24 cellular contexts compared by ENCODE assay signal in the genomic region with DNA sequence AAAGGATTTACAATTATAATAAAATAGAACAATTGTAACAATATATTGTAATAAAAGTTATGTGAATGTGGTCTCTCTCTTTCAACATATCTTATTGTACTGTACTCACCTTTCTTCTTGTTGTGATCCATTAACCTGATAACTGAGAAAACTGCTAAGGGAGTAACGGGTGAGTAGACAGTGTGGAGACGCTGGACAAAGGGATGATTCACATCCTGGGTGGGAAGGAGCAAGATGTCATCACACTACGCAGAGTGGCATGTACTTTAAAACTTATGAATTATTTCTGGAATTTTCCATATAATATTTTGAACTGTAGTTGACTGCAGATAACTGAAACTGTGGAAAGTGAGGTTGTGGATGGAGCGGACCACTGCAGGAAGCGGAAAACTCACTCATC.
DNase-seq lines count a peak whose midpoint lies in the region; ATAC-seq, FAIRE-seq and TF ChIP-seq lines count a peak whose summit lies in the region.
"Had no signal": no experiment of that assay in that cellular context is flagged by ENCODE, and none has a peak within 500 bp of the region (broad histone marks: within the 10 kb centered on the region; RNA-seq: fewer than 3 reads in every experiment).

No MANE protein-coding gene starts in this region.

- POLR2A ChIA-PET in MCF 10A (lab: Yijun Ruan, JAX): no interaction called here

- H3K4me1 Mint-ChIP-seq in MCF 10A (ENCODE audit: insufficient read depth, unreplicated experiment): peaks cover 13% of the 10 kb centered on the region
- no peaks in the 10 kb centered on the region for H3K4me1 Mint-ChIP-seq in stimulated activated memory B cell treated with anti-CD40 and anti-IgM and Interleukin-4, amounts not matched to agents 10 μg/mL and 1 μg/mL and 100 μg/mL, for 72 hours
- H3K4me1 Mint-ChIP-seq: IgD-negative memory B cell, natural killer cell had no signal

- peak; percentile 54 for DNase-seq in MCF 10A (ENCODE audit: unreplicated experiment)
- DNase-seq in breast epithelium (ENCODE audit: low spot score in 2 of 2): no peak
- peak; percentile 2 for DNase-seq in fibroblast of mammary gland (ENCODE audit: low read depth)
- DNase-seq in urothelium cell line (ENCODE audit: low spot score): peak; percentile 43
- no peak for DNase-seq in SIG-M5 (lab: John Stamatoyannopoulos, UW)
- DNase-seq in NCI-H2029 (lab: John Stamatoyannopoulos, UW): no peak
- DNase-seq: activated CD8-positive, alpha-beta T cell treated with anti-CD3 and anti-CD28 coated beads, Interleukin-2, amount 10 ng/mL, durations not matched to agents 7 days and 5 days; activated naive CD4-positive, alpha-beta T cell treated with Interleukin-2 at 50 U/mL for 16 hours; activated T-cell treated with anti-CD3 and anti-CD28 coated beads, Interleukin-2, amount 50 U/mL, for 4 hours; Caco-2; H7; midbrain; MM.1S; natural killer cell; NCI-H1417 treated with DMSO at 0.1 percent for 48 hours; NCI-H524 treated with DMSO at 0.1 percent for 48 hours; right lobe of liver; RPMI8226 had no signal

- no peaks in the 10 kb centered on the region for H3K9me3 Mint-ChIP-seq in MCF 10A (ENCODE audit: unreplicated experiment)
- H3K9me3 Mint-ChIP-seq in stimulated activated memory B cell treated with anti-CD40 and anti-IgM and Interleukin-4, amounts not matched to agents 10 μg/mL and 1 μg/mL and 100 μg/mL, for 72 hours: peaks cover 3% of the 10 kb centered on the region
- H3K9me3 Mint-ChIP-seq: activated T-cell treated with anti-CD3 and anti-CD28 coated beads, Interleukin-2, amount 50 U/mL, for 4 hours; natural killer cell; type B pancreatic cell had no signal

- H3K27ac Mint-ChIP-seq in MCF 10A (ENCODE audit: low read depth, unreplicated experiment): no peak overlapping the region
- H3K27ac Mint-ChIP-seq in stimulated activated memory B cell treated with anti-CD40 and anti-IgM and Interleukin-4, amounts not matched to agents 10 μg/mL and 1 μg/mL and 100 μg/mL, for 72 hours: no peak overlapping the region
- H3K27ac Mint-ChIP-seq: activated CD8-positive, alpha-beta T cell treated with anti-CD3 and anti-CD28 coated beads, Interleukin-2, amount 10 ng/mL, durations not matched to agents 7 days and 5 days; IgD-negative memory B cell; natural killer cell; type B pancreatic cell had no signal

- no peaks in the 10 kb centered on the region for H3K9me3 ChIP-seq in breast epithelium
- H3K9me3 ChIP-seq: Caco-2, right lobe of liver had no signal

- no TSS peak for BruUV-seq in MCF 10A (replicated peaks; lab: Mats Ljungman, UMichigan)

- intact Hi-C loops in MCF 10A (cut with micrococcal nuclease) (no loop called here), breast epithelium (cut with DNase I; ENCODE audit: low total_unique reads) (no loop called here)

- H3K4me1 ChIP-seq in breast epithelium: no peaks in the 10 kb centered on the region
- H3K4me1 ChIP-seq: Caco-2, parathyroid adenoma, right lobe of liver had no signal

- H3K36me3 Mint-ChIP-seq in MCF 10A (ENCODE audit: insufficient read depth, unreplicated experiment): no peaks in the 10 kb centered on the region
- H3K36me3 Mint-ChIP-seq in stimulated activated memory B cell treated with anti-CD40 and anti-IgM and Interleukin-4, amounts not matched to agents 10 μg/mL and 1 μg/mL and 100 μg/mL, for 72 hours: no peaks in the 10 kb centered on the region
- H3K36me3 Mint-ChIP-seq: IgD-negative memory B cell, natural killer cell, type B pancreatic cell had no signal

- H3K4me3 ChIP-seq in breast epithelium: no peak overlapping the region
- H3K4me3 ChIP-seq in fibroblast of mammary gland (ENCODE audit: control insufficient read depth, low read depth, low read length): no peak overlapping the region
- H3K4me3 ChIP-seq: right lobe of liver had no signal

- H3K36me3 ChIP-seq in breast epithelium: no peaks in the 10 kb centered on the region
- H3K36me3 ChIP-seq: right lobe of liver had no signal

- TF ChIP-seq CTCF in MCF 10A (IDR thresholded peaks at IDR 0.05; ENCODE audit: unreplicated experiment): no peak
- no peak for TF ChIP-seq CTCF in breast epithelium (IDR thresholded peaks at IDR 0.05)
- TF ChIP-seq CTCF in fibroblast of mammary gland (conservative IDR thresholded peaks at IDR 0.05; ENCODE audit: control insufficient read depth, insufficient read depth, low read depth, low read length): no peak

- H3K27ac ChIP-seq in breast epithelium: no peak overlapping the region
- H3K27ac ChIP-seq: 22Rv1, parathyroid adenoma, right lobe of liver had no signal

- no peak for TF ChIP-seq POLR2A in breast epithelium (IDR thresholded peaks at IDR 0.05)

- CTCF ChIA-PET in MCF 10A (lab: Yijun Ruan, JAX): interaction anchor here (1.8 kb wide), 1 partner anchor 59 kb away, joined by 4 read pairs; no protein-coding TSS in a partner anchor

- H3K4me3 Mint-ChIP-seq in MCF 10A (ENCODE audit: unreplicated experiment): no peak overlapping the region
- H3K4me3 Mint-ChIP-seq in stimulated activated memory B cell treated with anti-CD40 and anti-IgM and Interleukin-4, amounts not matched to agents 10 μg/mL and 1 μg/mL and 100 μg/mL, for 72 hours: no peak overlapping the region
- H3K4me3 Mint-ChIP-seq: activated CD8-positive, alpha-beta T cell treated with anti-CD3 and anti-CD28 coated beads, Interleukin-2, amount 10 ng/mL, durations not matched to agents 7 days and 5 days; activated T-cell treated with anti-CD3 and anti-CD28 coated beads, Interleukin-2, amount 50 U/mL, for 4 hours; IgD-negative memory B cell; natural killer cell; type B pancreatic cell had no signal

- H3K27me3 Mint-ChIP-seq in MCF 10A (ENCODE audit: insufficient read depth, unreplicated experiment): no peaks in the 10 kb centered on the region
- peaks cover 11% of the 10 kb centered on the region for H3K27me3 Mint-ChIP-seq in stimulated activated memory B cell treated with anti-CD40 and anti-IgM and Interleukin-4, amounts not matched to agents 10 μg/mL and 1 μg/mL and 100 μg/mL, for 72 hours
- H3K27me3 Mint-ChIP-seq: IgD-negative memory B cell had no signal

- H3K27me3 ChIP-seq in breast epithelium: no peaks in the 10 kb centered on the region
- H3K27me3 ChIP-seq: right lobe of liver had no signal

- ATAC-seq in SK-N-SH treated with all-trans-retinoic acid at 6 μM for 48 hours: peak; percentile 83
- no peak for ATAC-seq in stimulated activated memory B cell treated with anti-CD40 and anti-IgM and Interleukin-4, amounts not matched to agents 10 μg/mL and 1 μg/mL and 100 μg/mL, for 72 hours
- ATAC-seq: activated CD8-positive, alpha-beta T cell treated with anti-CD3 and anti-CD28 coated beads, Interleukin-2, amount 10 ng/mL, durations not matched to agents 7 days and 5 days; activated T-cell treated with anti-CD3 and anti-CD28 coated beads, Interleukin-2, amount 50 U/mL, for 4 hours; natural killer cell; right lobe of liver had no signal

- FAIRE-seq in urothelium cell line (lab: Jason Lieb, UNC): no peak

TF ChIP-seq in SK-N-SH treated with all-trans-retinoic acid at 6 μM for 48 hours, 23 proteins besides CTCF, POLR2A, EP300 and RAD21:
- TF ChIP-seq ISL1 (CRISPR knock-in tag; IDR thresholded peaks at IDR 0.05): peak; percentile 25; the same call in 1 of the 2 replicates
- TF ChIP-seq ARNTL (CRISPR knock-in tag; IDR thresholded peaks at IDR 0.05; ENCODE audit: borderline replicate concordance, low read depth): no peak

Comparison
In these comparisons a context has a peak if more than half of its experiments do, and no peak if none do; other contexts are left out.
1. DNase-seq: peak in MCF 10A (single experiment), fibroblast of mammary gland (single experiment) and urothelium cell line (single experiment); none in breast epithelium (0 of 2), SIG-M5 (single experiment) and NCI-H2029 (single experiment).